ENCODE assay signal across 20 cellular contexts in genomic region chr10:86545097-86545496, GRCh38. TPM values are rescaled to one million over a fixed set of nuclear protein-coding genes. Genes with fewer than 3 reads are reported as not detected.
DNase-seq lines count a peak whose midpoint lies in the region; ATAC-seq, FAIRE-seq and TF ChIP-seq lines count a peak whose summit lies in the region.
"Had no signal": no experiment of that assay in that cellular context is flagged by ENCODE, and none has a peak within 500 bp of the region (broad histone marks: within the 10 kb centered on the region; RNA-seq: fewer than 3 reads in every experiment).

No MANE protein-coding gene starts in this region.

- H3K36me3 Mint-ChIP-seq in activated naive CD4-positive, alpha-beta T cell treated with anti-CD3 and anti-CD28 coated beads, Interleukin-2, amount 50 U/mL, for 72 hours: no peaks in the 10 kb centered on the region
- H3K36me3 Mint-ChIP-seq: activated CD4-positive, alpha-beta memory T cell treated with anti-CD3 and anti-CD28 coated beads for 36 hours had no signal

- CTCF ChIA-PET in SK-N-SH (lab: Yijun Ruan, JAX) (interaction anchor here (1.6 kb wide), 1 partner anchor 14 kb away, joined by 3 read pairs; no protein-coding TSS in a partner anchor), A673 (lab: Charles Lee) (no interaction called here)

- DNase-seq in SK-N-SH (peak; percentile 21), NCI-H2081 treated with DMSO at 0.1 percent for 48 hours (lab: John Stamatoyannopoulos, UW) (peak; percentile 63), RPMI7951 (ENCODE audit: low read depth) (peak; percentile 22), NCI-H226 (no peak), pancreas (no peak), A673 (ENCODE audit: low spot score) (no peak)
- no peak for DNase-seq in activated naive CD4-positive, alpha-beta T cell treated with anti-CD3 and anti-CD28 coated beads, Interleukin-2, amount 50 U/mL, for 72 hours (ENCODE audit: low spot score in 2 of 2)
- DNase-seq: ACHN; activated CD4-positive, alpha-beta memory T cell treated with anti-CD3 and anti-CD28 coated beads for 36 hours; activated naive CD4-positive, alpha-beta T cell treated with anti-CD3 and anti-CD28 coated beads, Interleukin-2, amount 50 U/mL, for 16 hours; activated T-cell treated with anti-CD3 and anti-CD28 coated beads, Interleukin-2, amount 50 U/mL, for 24 hours; DMS53; Kasumi-1; SIG-M5; T-helper 2 cell had no signal

- no peak for ATAC-seq in SK-N-SH treated with all-trans-retinoic acid at 6 μM for 48 hours
- ATAC-seq in activated naive CD4-positive, alpha-beta T cell treated with anti-CD3 and anti-CD28 coated beads, Interleukin-2, amount 50 U/mL, for 72 hours: no peak
- no peak for ATAC-seq in pancreas
- ATAC-seq: HCT116, left lobe of liver had no signal

- H3K9me2 ChIP-seq in SK-N-SH: no peaks in the 10 kb centered on the region

- TF ChIP-seq RAD21 in SK-N-SH (IDR thresholded peaks at IDR 0.05; ENCODE audit: low read length): no peak

- no peak overlapping the region for H3K27ac Mint-ChIP-seq in activated naive CD4-positive, alpha-beta T cell treated with anti-CD3 and anti-CD28 coated beads, Interleukin-2, amount 50 U/mL, for 72 hours
- H3K27ac Mint-ChIP-seq: activated CD4-positive, alpha-beta memory T cell treated with anti-CD3 and anti-CD28 coated beads for 36 hours; activated T-cell treated with anti-CD3 and anti-CD28 coated beads, Interleukin-2, amount 50 U/mL, for 24 hours had no signal

- H3K27ac ChIP-seq in SK-N-SH (ENCODE audit: low read depth in 2 of 2, low read length in 1 of 2) (no peak overlapping the region), pancreas (no peak overlapping the region), A673 (ENCODE audit: low read depth, low read length, poor library complexity, severe bottlenecking) (no peak overlapping the region)
- H3K27ac ChIP-seq: C4-2B had no signal

- H3K9me3 Mint-ChIP-seq in activated naive CD4-positive, alpha-beta T cell treated with anti-CD3 and anti-CD28 coated beads, Interleukin-2, amount 50 U/mL, for 72 hours: no peaks in the 10 kb centered on the region
- H3K9me3 Mint-ChIP-seq: activated T-cell treated with anti-CD3 and anti-CD28 coated beads, Interleukin-2, amount 50 U/mL, for 24 hours had no signal

- TF ChIP-seq CTCF in SK-N-SH (IDR thresholded peaks at IDR 0.05) (no peak), pancreas (IDR thresholded peaks at IDR 0.05) (no peak), A673 (conservative IDR thresholded peaks at IDR 0.05; ENCODE audit: low read depth, low read length) (no peak)

- H2AFZ ChIP-seq in SK-N-SH (ENCODE audit: low read depth): no peak overlapping the region

- H3K79me2 ChIP-seq in SK-N-SH (ENCODE audit: insufficient read depth): no peaks in the 10 kb centered on the region

- H3K4me1 ChIP-seq in SK-N-SH (ENCODE audit: control insufficient read depth in 1 of 2, insufficient read depth in 2 of 2, low read depth in 1 of 2, low read length in 1 of 2): peaks cover 0 to 1% of the 10 kb centered on the region in 2 experiments; a peak in 1 of 4 replicates
- H3K4me1 ChIP-seq in pancreas: no peaks in the 10 kb centered on the region
- H3K4me1 ChIP-seq in A673 (ENCODE audit: insufficient read depth, low read length, poor library complexity, severe bottlenecking): no peaks in the 10 kb centered on the region

- no peaks in the 10 kb centered on the region for H3K36me3 ChIP-seq in SK-N-SH (replicated peaks in 1 of 2; ENCODE audit: control insufficient read depth in 1 of 2, insufficient read depth in 2 of 2, low read length in 1 of 2)
- no peaks in the 10 kb centered on the region for H3K36me3 ChIP-seq in pancreas
- H3K36me3 ChIP-seq in A673 (ENCODE audit: insufficient read depth, low read length, poor library complexity, severe bottlenecking): no peaks in the 10 kb centered on the region

- no TSS peak for BruUV-seq in A673 (replicated peaks; lab: Mats Ljungman, UMichigan)

- no peaks in the 10 kb centered on the region for H3F3A ChIP-seq in SK-N-SH (replicated peaks; ENCODE audit: insufficient read depth)

- H3K27me3 ChIP-seq in SK-N-SH (ENCODE audit: insufficient read depth) (no peaks in the 10 kb centered on the region), pancreas (no peaks in the 10 kb centered on the region), A673 (replicated peaks; ENCODE audit: insufficient read depth, low read depth, low read length, poor library complexity) (no peaks in the 10 kb centered on the region)

- FAIRE-seq in pancreas (lab: Jason Lieb, UNC): no peak
- FAIRE-seq: urothelium cell line had no signal

- no peak for TF ChIP-seq EP300 in SK-N-SH (IDR thresholded peaks at IDR 0.05; ENCODE audit: borderline replicate concordance in 1 of 2, low read depth in 1 of 2, low read length in 1 of 2)

- WGBS in SK-N-SH (ENCODE audit: low lambda C conversion rate): 60% methylated on average over 5 of the region's 5 CpGs
- WGBS in pancreas, 2 donors: 57 to 58% methylated on average over 5 of the region's 5 CpGs

- H4K20me1 ChIP-seq in SK-N-SH (ENCODE audit: insufficient read depth): no peaks in the 10 kb centered on the region

- H3K4me2 ChIP-seq in SK-N-SH: no peak overlapping the region

- H3K9ac ChIP-seq in SK-N-SH: no peak overlapping the region

- POLR2A ChIA-PET in SK-N-SH (lab: Yijun Ruan, JAX) (no interaction called here), A673 (lab: Charles Lee; ENCODE audit: low non-redundant PET) (no interaction called here)

- H3K4me3 ChIP-seq in SK-N-SH (ENCODE audit: low read depth in 2 of 2, low read length in 1 of 2) (no peak overlapping the region), pancreas (no peak overlapping the region), A673 (ENCODE audit: low read depth, low read length, poor library complexity, severe bottlenecking) (no peak overlapping the region)

- intact Hi-C loops in pancreas (cut with DNase I) (no loop called here), A673 (cut with micrococcal nuclease; ENCODE audit: unreplicated experiment) (no loop called here)

- no peaks in the 10 kb centered on the region for H3K9me3 ChIP-seq in SK-N-SH
- H3K9me3 ChIP-seq in pancreas: no peaks in the 10 kb centered on the region
- no peaks in the 10 kb centered on the region for H3K9me3 ChIP-seq in A673 (ENCODE audit: low read depth, low read length, poor library complexity, severe bottlenecking)

TF ChIP-seq in SK-N-SH, 30 proteins besides CTCF, POLR2A, EP300 and RAD21:
- no peak for TF ChIP-seq NFIC (IDR thresholded peaks at IDR 0.05; ENCODE audit: borderline replicate concordance)

TF ChIP-seq in SK-N-SH treated with all-trans-retinoic acid at 6 μM for 48 hours, 23 proteins besides CTCF, POLR2A, EP300 and RAD21 (continues in another document):
- TF ChIP-seq PPARA (CRISPR knock-in tag; IDR thresholded peaks at IDR 0.05; ENCODE audit: borderline replicate concordance) (no peak), ESRRG (CRISPR knock-in tag; IDR thresholded peaks at IDR 0.05) (no peak), ZFP30 (CRISPR knock-in tag; IDR thresholded peaks at IDR 0.05) (no peak), CREB5 (CRISPR knock-in tag; IDR thresholded peaks at IDR 0.05; ENCODE audit: low read depth) (no peak), GLIS3 (CRISPR knock-in tag; IDR thresholded peaks at IDR 0.05) (no peak), TSHZ2 (CRISPR knock-in tag; IDR thresholded peaks at IDR 0.05) (no peak)

RNA-seq across cellular contexts. Expression of gene WAPL, which starts 23.5 kb away (rescaled TPM):
- polyA plus RNA-seq in SK-N-SH (2012; rRNA removed) (8.7 and 8.9 TPM in 2 replicates), pancreas (10 to 100 TPM in 1 of 2 donors, 1 to 10 TPM in 1; 7.1 to 11.8 TPM)
- 12.4 and 14.5 TPM in 2 replicates for polyA plus RNA-seq in SK-N-SH (2012; cell fraction: cytosol; rRNA removed)
- 5.8 and 14.6 TPM in 2 replicates for polyA plus RNA-seq in SK-N-SH (2012; cell fraction: nucleus; rRNA removed)
- 23.4 and 26.8 TPM in 2 replicates for total RNA-seq in RPMI7951 (2014; rRNA removed; shearing (Covaris generic))
- 10 to 100 TPM; 46.0 to 46.5 TPM for total RNA-seq in activated naive CD4-positive, alpha-beta T cell treated with anti-CD3 and anti-CD28 coated beads, Interleukin-2, amount 50 U/mL, for 72 hours
- total RNA-seq in pancreas (10 to 100 TPM; 10.8 to 22.0 (median 13.5) TPM), A673 (2021) (47.0 and 49.4 TPM in 2 replicates)

Comparison
In these comparisons a context has a peak if more than half of its experiments do, and no peak if none do; other contexts are left out.
1. DNase-seq: peak in SK-N-SH (single experiment), NCI-H2081 treated with DMSO at 0.1 percent for 48 hours (single experiment) and RPMI7951 (single experiment); none in activated naive CD4-positive, alpha-beta T cell treated with anti-CD3 and anti-CD28 coated beads, Interleukin-2, amount 50 U/mL, for 72 hours (0 of 2), NCI-H226 (single experiment), pancreas (0 of 6) and A673 (single experiment).